22 cellular contexts compared by ENCODE assay signal in genomic region chr18:35875566-35875965, GRCh38.
DNase-seq lines count a peak whose midpoint lies in the region; ATAC-seq, FAIRE-seq and TF ChIP-seq lines count a peak whose summit lies in the region.
"Had no signal": no experiment of that assay in that cellular context is flagged by ENCODE, and none has a peak within 500 bp of the region (broad histone marks: within the 10 kb centered on the region; RNA-seq: fewer than 3 reads in every experiment).

No MANE protein-coding gene starts in this region.

- H3K9me3 ChIP-seq in breast epithelium = peaks cover 0 to 8% of the 10 kb centered on the region in 2 donors

- TF ChIP-seq CTCF in MCF 10A (IDR thresholded peaks at IDR 0.05; ENCODE audit: unreplicated experiment) = no peak
- no peak for TF ChIP-seq CTCF in breast epithelium (IDR thresholded peaks at IDR 0.05)
- TF ChIP-seq CTCF in GM10248 (IDR thresholded peaks at IDR 0.05; ENCODE audit: control extremely low read depth, extremely low read depth, low read depth, missing control alignments) = no peak

- H3K36me3 ChIP-seq in breast epithelium = no peaks in the 10 kb centered on the region

- DNase-seq in MCF 10A (ENCODE audit: unreplicated experiment) (peak; percentile 79), breast epithelium (ENCODE audit: low spot score in 2 of 2) (no peak), astrocyte of the hippocampus (ENCODE audit: low read depth, low spot score) (peak; percentile 50), iPS-NIHi7 (ENCODE audit: extremely low spot score) (peak; percentile 8), dedifferentiated amniotic fluid mesenchymal stem cell (ENCODE audit: extremely low spot score) (no peak), GM12892 (ENCODE audit: insufficient read length) (no peak), GM10248 (ENCODE audit: extremely low spot score) (no peak)
- no peak for DNase-seq in activated CD8-positive, alpha-beta memory T cell treated with anti-CD3 and anti-CD28 coated beads, Interleukin-2, amount 10 ng/mL, durations not matched to agents 7 days and 5 days
- DNase-seq: 8988T, DMS153, GF-D8, KG1, NCI-H1417 treated with DMSO at 0.1 percent for 48 hours, NCI-H187 treated with DMSO at 0.1 percent for 48 hours, NCI-H2171, NCI-H526, Right ventricle myocardium superior had no signal

- no peak for FAIRE-seq in GM12892 (lab: Jason Lieb, UNC)
- FAIRE-seq: GM12891, GM18507, H1 had no signal

- H3K27ac ChIP-seq in breast epithelium = no peak overlapping the region

- no peaks in the 10 kb centered on the region for H3K4me1 Mint-ChIP-seq in MCF 10A (ENCODE audit: insufficient read depth, unreplicated experiment)
- H3K4me1 Mint-ChIP-seq in activated CD8-positive, alpha-beta memory T cell treated with anti-CD3 and anti-CD28 coated beads, Interleukin-2, amount 10 ng/mL, durations not matched to agents 7 days and 5 days = no peaks in the 10 kb centered on the region
- H3K4me1 Mint-ChIP-seq: CD14-positive monocyte had no signal

- intact Hi-C loops in MCF 10A (cut with micrococcal nuclease) = no loop called here
- intact Hi-C loops in breast epithelium (cut with DNase I; ENCODE audit: low total_unique reads) = no loop called here

- no peaks in the 10 kb centered on the region for H3K27me3 ChIP-seq in breast epithelium

- no peaks in the 10 kb centered on the region for H3K36me3 Mint-ChIP-seq in MCF 10A (ENCODE audit: insufficient read depth, unreplicated experiment)
- H3K36me3 Mint-ChIP-seq in activated CD8-positive, alpha-beta memory T cell treated with anti-CD3 and anti-CD28 coated beads, Interleukin-2, amount 10 ng/mL, durations not matched to agents 7 days and 5 days = no peaks in the 10 kb centered on the region
- H3K36me3 Mint-ChIP-seq: CD14-positive monocyte had no signal

- H3K9me3 Mint-ChIP-seq in MCF 10A (ENCODE audit: unreplicated experiment) = no peaks in the 10 kb centered on the region
- no peaks in the 10 kb centered on the region for H3K9me3 Mint-ChIP-seq in activated CD8-positive, alpha-beta memory T cell treated with anti-CD3 and anti-CD28 coated beads, Interleukin-2, amount 10 ng/mL, durations not matched to agents 7 days and 5 days (ENCODE audit: low read depth)

- BruUV-seq in MCF 10A (replicated peaks; lab: Mats Ljungman, UMichigan) = no TSS peak

- CTCF ChIA-PET in MCF 10A (lab: Yijun Ruan, JAX) (interaction anchor here (0.6 to 1.1 kb wide), 3 partner anchors 21 to 119 kb away, joined by 3 to 4 read pairs (median 3); no protein-coding TSS in a partner anchor), GM10248 (lab: Yijun Ruan, JAX) (interaction anchor here (1.3 to 1.6 kb wide), 4 partner anchors 12 to 33 kb away, joined by 3 to 5 read pairs (median 4); no protein-coding TSS in a partner anchor)
- CTCF ChIA-PET in activated CD8-positive, alpha-beta memory T cell treated with anti-CD3 and anti-CD28 coated beads, Interleukin-2, amount 10 ng/mL, durations not matched to agents 7 days and 5 days (lab: Charles Lee) = no interaction called here

- H3K27me3 Mint-ChIP-seq in MCF 10A (ENCODE audit: insufficient read depth, unreplicated experiment) = peaks cover 10% of the 10 kb centered on the region
- H3K27me3 Mint-ChIP-seq in activated CD8-positive, alpha-beta memory T cell treated with anti-CD3 and anti-CD28 coated beads, Interleukin-2, amount 10 ng/mL, durations not matched to agents 7 days and 5 days = peaks cover 22% of the 10 kb centered on the region

- no peak for ATAC-seq in activated CD8-positive, alpha-beta memory T cell treated with anti-CD3 and anti-CD28 coated beads, Interleukin-2, amount 10 ng/mL, durations not matched to agents 7 days and 5 days
- ATAC-seq: Panc1 had no signal

- H3K27ac Mint-ChIP-seq in MCF 10A (ENCODE audit: low read depth, unreplicated experiment) = peak overlapping the region; percentile 14
- no peak overlapping the region for H3K27ac Mint-ChIP-seq in activated CD8-positive, alpha-beta memory T cell treated with anti-CD3 and anti-CD28 coated beads, Interleukin-2, amount 10 ng/mL, durations not matched to agents 7 days and 5 days
- H3K27ac Mint-ChIP-seq: CD14-positive monocyte had no signal

- no peaks in the 10 kb centered on the region for H3K4me1 ChIP-seq in breast epithelium

- no peak for TF ChIP-seq POLR2A in breast epithelium (IDR thresholded peaks at IDR 0.05)
- no peak for TF ChIP-seq POLR2A in GM12892 (IDR thresholded peaks at IDR 0.05; ENCODE audit: low read depth, low read length)

- H3K4me3 Mint-ChIP-seq in MCF 10A (ENCODE audit: unreplicated experiment) = no peak overlapping the region
- no peak overlapping the region for H3K4me3 Mint-ChIP-seq in activated CD8-positive, alpha-beta memory T cell treated with anti-CD3 and anti-CD28 coated beads, Interleukin-2, amount 10 ng/mL, durations not matched to agents 7 days and 5 days
- H3K4me3 Mint-ChIP-seq: CD14-positive monocyte had no signal

- no peak overlapping the region for H3K4me3 ChIP-seq in breast epithelium

- POLR2A ChIA-PET in MCF 10A (lab: Yijun Ruan, JAX) (interaction anchor here (0.5 to 1.1 kb wide), 3 partner anchors 14 to 147 kb away, joined by 3 to 5 read pairs (median 3); no protein-coding TSS in a partner anchor), GM10248 (lab: Yijun Ruan, JAX) (no interaction called here)

Comparison
In these comparisons a context has a peak if more than half of its experiments do, and no peak if none do; other contexts are left out.
1. DNase-seq: peak in MCF 10A (single experiment), astrocyte of the hippocampus (single experiment) and iPS-NIHi7 (single experiment); none in breast epithelium (0 of 2), activated CD8-positive, alpha-beta memory T cell treated with anti-CD3 and anti-CD28 coated beads, Interleukin-2, amount 10 ng/mL, durations not matched to agents 7 days and 5 days (single experiment), dedifferentiated amniotic fluid mesenchymal stem cell (single experiment), GM12892 (single experiment) and GM10248 (single experiment).